Comparison of ENCODE assay signal across 7 cellular contexts in the genomic region with DNA sequence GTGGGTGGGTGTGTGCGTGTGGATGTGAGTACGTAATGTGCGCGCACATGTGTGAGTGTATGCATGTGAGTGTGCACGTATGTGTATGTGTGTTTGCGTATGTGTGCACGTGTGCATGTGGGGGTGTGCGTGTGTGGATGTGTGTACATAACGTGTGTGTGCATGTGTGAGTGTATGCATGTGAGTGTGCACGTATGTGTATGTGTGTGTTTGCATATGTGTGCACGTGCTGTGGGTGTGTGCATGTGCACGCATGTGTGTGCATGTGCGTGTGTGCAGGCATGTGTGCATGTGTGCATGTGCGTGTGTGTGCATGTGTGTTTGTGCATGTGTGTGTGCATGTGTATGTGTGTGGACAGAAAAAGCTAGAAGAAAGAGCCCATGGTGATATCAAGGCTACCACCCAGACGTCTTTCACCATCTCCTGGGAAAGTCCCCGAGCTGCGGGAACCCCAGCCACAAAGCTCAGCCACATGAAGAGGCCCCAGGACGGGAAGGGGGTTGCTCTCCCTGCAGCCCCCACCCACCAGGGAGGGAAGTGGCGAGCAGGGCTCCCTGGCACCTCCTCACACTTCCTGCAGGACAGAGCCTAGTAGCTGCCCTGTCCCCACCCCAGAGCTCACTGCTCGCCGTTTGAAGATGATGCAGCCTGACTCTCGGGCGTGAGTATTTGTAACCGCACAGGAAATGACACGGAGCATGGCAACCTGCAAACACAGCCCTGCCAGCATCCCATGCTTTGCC.
DNase-seq lines count a peak whose midpoint lies in the region; ATAC-seq, FAIRE-seq and TF ChIP-seq lines count a peak whose summit lies in the region.

No MANE protein-coding gene starts in this region.

- TF ChIP-seq EP300 in H1 (IDR thresholded peaks at IDR 0.05; ENCODE audit: borderline replicate concordance in 1 of 2, low read depth in 2 of 2, low read length in 2 of 2), result no peak

- peak overlapping the region; percentile 52 for H2BK120ac ChIP-seq in H1 (replicated peaks; ENCODE audit: low read depth, low read length)

- 0 out of 2 replicates have a peak overlapping the region, but pooled peaks have one; percentile 28 for H2BK5ac ChIP-seq in H1 (ENCODE audit: low read depth, low read length)

- H3K56ac ChIP-seq in H1 (replicated peaks; ENCODE audit: insufficient read length, low read depth, low read length), result no peak overlapping the region

- no peak overlapping the region for H3K4me3 ChIP-seq in H1 (ENCODE audit: extremely low read depth in 1 of 4, insufficient read depth in 2 of 4, low read depth in 3 of 4, low read length in 4 of 4)

- peaks cover 0 to 10% (median 1%) of the 10 kb centered on the region in 4 experiments; a peak in 4 of 7 replicates for H3K4me1 ChIP-seq in H1 (replicated peaks in 1 of 4; ENCODE audit: control insufficient read depth in 3 of 4, insufficient read depth in 4 of 4, low read length in 3 of 4)

- DNase-seq in T-helper 17 cell (peak; percentile 34 to 55 (median 55)), H1 (ENCODE audit: low read depth in 1 of 2, low spot score in 2 of 2) (no peak), GOT3 (lab: John Stamatoyannopoulos, UW) (no peak), frontal cortex (ENCODE audit: low spot score in 2 of 2) (no peak), amygdala (lab: John Stamatoyannopoulos, UW) (no peak)

- no peaks in the 10 kb centered on the region; a peak in 2 of 8 replicates for H3K36me3 ChIP-seq in H1 (ENCODE audit: control insufficient read depth in 2 of 4, insufficient read depth in 4 of 4, low read length in 3 of 4)

- ATAC-seq in GM19328 (IDR thresholded peaks at IDR 0.05; ENCODE audit: unreplicated experiment), result peak; percentile 83
- ATAC-seq in HG03066 (IDR thresholded peaks at IDR 0.05; ENCODE audit: low read depth, unreplicated experiment), result peak; percentile 76
- ATAC-seq in T-helper 17 cell, result peak; percentile 90

- no peak overlapping the region for H3K27ac Mint-ChIP-seq in T-helper 17 cell

- TF ChIP-seq POLR2A in H1 (IDR thresholded peaks at IDR 0.05; ENCODE audit: control extremely low read depth in 1 of 2, low read depth in 2 of 2, low read length in 2 of 2), result no peak

- peak overlapping the region; percentile 33 for H3K14ac ChIP-seq in H1 (ENCODE audit: insufficient read length)

- H3K79me1 ChIP-seq in H1 (ENCODE audit: low read depth, low read length), result peaks cover 2% of the 10 kb centered on the region; the same call in 1 of the 2 replicates

- H3K79me2 ChIP-seq in H1 (ENCODE audit: control insufficient read depth in 1 of 2, insufficient read depth in 2 of 2, low read length in 2 of 2), result no peaks in the 10 kb centered on the region

- peak overlapping the region; percentile 89 for H2AK5ac ChIP-seq in H1 (ENCODE audit: low read depth, low read length)

- H3K9ac ChIP-seq in H1 (replicated peaks in 1 of 4; ENCODE audit: extremely low read depth in 1 of 4, low read depth in 3 of 4, low read length in 3 of 4), result peak overlapping the region in 1 of 4 experiments; percentile 6; a peak in 1 of 7 replicates

- peaks cover 0 to 9% (median 5%) of the 10 kb centered on the region in 4 experiments; a peak in 6 of 7 replicates for H3K27me3 ChIP-seq in H1 (replicated peaks in 1 of 4; ENCODE audit: control insufficient read depth in 3 of 4, extremely low read depth in 1 of 4, insufficient read depth in 3 of 4, low read length in 3 of 4)

- H3K4me2 ChIP-seq in H1 (ENCODE audit: insufficient read depth in 1 of 2, low read depth in 2 of 2, low read length in 2 of 2), result no peak overlapping the region; a peak in 1 of 4 replicates

- H3K4me1 Mint-ChIP-seq in T-helper 17 cell, result peaks cover 14% of the 10 kb centered on the region

- H4K20me1 ChIP-seq in H1 (replicated peaks in 1 of 2; ENCODE audit: control insufficient read depth in 1 of 2, insufficient read depth in 2 of 2, low read length in 2 of 2), result peaks cover 0 to 15% of the 10 kb centered on the region in 2 experiments

- peaks cover 24% of the 10 kb centered on the region for H3K23me2 ChIP-seq in H1 (ENCODE audit: low read depth, low read length)

- no peaks in the 10 kb centered on the region for H3K9me3 ChIP-seq in T-helper 17 cell (ENCODE audit: control insufficient read depth, low read length, poor library complexity, severe bottlenecking)
- peaks cover 7 to 15% of the 10 kb centered on the region in 2 experiments; a peak in 2 of 4 replicates for H3K9me3 ChIP-seq in H1 (ENCODE audit: insufficient read depth in 2 of 2, low read depth in 1 of 2, low read length in 1 of 2)

- no peak overlapping the region for H4K5ac ChIP-seq in H1 (ENCODE audit: insufficient read length, low read depth, low read length)

- H4K91ac ChIP-seq in H1 (replicated peaks; ENCODE audit: insufficient read length, low read length), result peak overlapping the region; percentile 80

- no peak for TF ChIP-seq RAD21 in H1 (IDR thresholded peaks at IDR 0.05 in 1 of 2, conservative IDR thresholded peaks at IDR 0.05 in 1 of 2; ENCODE audit: low read depth in 2 of 2, low read length in 2 of 2)

- TF ChIP-seq CTCF in H1 (IDR thresholded peaks at IDR 0.05; ENCODE audit: control extremely low read depth in 1 of 3, insufficient read depth in 1 of 3, low read depth in 1 of 3, low read length in 3 of 3), result no peak

- H3K23ac ChIP-seq in H1 (ENCODE audit: insufficient read length), result no peak overlapping the region

- H2BK15ac ChIP-seq in H1 (ENCODE audit: low read length), result no peak overlapping the region

- H3K18ac ChIP-seq in H1 (ENCODE audit: extremely low read depth, low read length), result no peak overlapping the region

- 91% methylated on average over 25 of the region's 25 CpGs; no CpG with 5 or more reads in 1 of the 2 experiments for WGBS in H1 (ENCODE audit: extremely low coverage in 1 of 2, insufficient coverage in 1 of 2, insufficient read length in 1 of 2, insufficient replicate concordance in 2 of 2, low coverage in 1 of 2, low lambda C conversion rate in 2 of 2, missing lambda C conversion rate in 1 of 2), 2 experiments

- peak overlapping the region; percentile 89; the same call in 1 of the 2 replicates for H2BK12ac ChIP-seq in H1 (ENCODE audit: low read depth, low read length)

- H3K27me3 Mint-ChIP-seq in T-helper 17 cell, result no peaks in the 10 kb centered on the region

- H3K27ac ChIP-seq in H1 (ENCODE audit: low read depth, low read length), result no peak overlapping the region

- CTCF ChIA-PET in H1 (lab: Charles Lee; ENCODE audit: partially characterized antibody), result interaction anchor here (0.5 to 1.0 kb wide), 5 partner anchors 39 to 657 kb away, joined by 3 read pairs; no protein-coding TSS in a partner anchor

- H4K8ac ChIP-seq in H1 (ENCODE audit: extremely low read depth, insufficient read depth, low read length), result no peak overlapping the region

- no peak overlapping the region for H2AFZ ChIP-seq in H1 (ENCODE audit: low read length)

- POLR2A ChIA-PET in H1 (lab: Charles Lee; ENCODE audit: partially characterized antibody), result no interaction called here

- FAIRE-seq in H1 (lab: Jason Lieb, UNC), result no peak
- no peak for FAIRE-seq in frontal cortex (lab: Jason Lieb, UNC)

- no peaks in the 10 kb centered on the region for H3K36me3 Mint-ChIP-seq in T-helper 17 cell (ENCODE audit: low read depth)

- H3K4me3 Mint-ChIP-seq in T-helper 17 cell, result peak overlapping the region; percentile 69

- H2BK20ac ChIP-seq in H1 (ENCODE audit: low read length), result peak overlapping the region; percentile 9; the same call in 1 of the 2 replicates

- peak overlapping the region; percentile 84 for H3K4ac ChIP-seq in H1 (replicated peaks; ENCODE audit: insufficient read length, low read depth, low read length)

TF ChIP-seq in H1, 55 proteins besides CTCF, POLR2A, EP300 and RAD21:
- TF ChIP-seq SIN3A (conservative IDR thresholded peaks at IDR 0.05 in 1 of 2, IDR thresholded peaks at IDR 0.05 in 1 of 2; ENCODE audit: low read depth in 1 of 2, low read length in 2 of 2), result no peak
- TF ChIP-seq KDM1A (IDR thresholded peaks at IDR 0.05; ENCODE audit: borderline replicate concordance, low read length), result peak; percentile 13; the same call in 1 of the 2 replicates

Comparison
In these comparisons a context has a peak if more than half of its experiments do, and no peak if none do; other contexts are left out.
1. DNase-seq: peak in T-helper 17 cell (3 of 3); none in H1 (0 of 2), GOT3 (single experiment), frontal cortex (0 of 2) and amygdala (0 of 56).
2. Peak in every context shown above with its lines, with median percentiles within 50 percentile points of each other: ATAC-seq.